1 cellular context compared by ENCODE assay signal in genomic region chr10:21514101-21514807, GRCh38.
TF ChIP-seq lines count a peak whose summit lies in the region.

No MANE protein-coding gene starts in this region.

TF ChIP-seq in IMR-90, 13 proteins besides CTCF, POLR2A, EP300 and RAD21:
- TF ChIP-seq RCOR1 (IDR thresholded peaks at IDR 0.05; ENCODE audit: insufficient replicate concordance, low read length) (no peak), MAFK (IDR thresholded peaks at IDR 0.05; ENCODE audit: low read depth, low read length) (no peak)
TF ChIP-seq in IMR-90: peak in this region for 0.
